In the genomic region with DNA sequence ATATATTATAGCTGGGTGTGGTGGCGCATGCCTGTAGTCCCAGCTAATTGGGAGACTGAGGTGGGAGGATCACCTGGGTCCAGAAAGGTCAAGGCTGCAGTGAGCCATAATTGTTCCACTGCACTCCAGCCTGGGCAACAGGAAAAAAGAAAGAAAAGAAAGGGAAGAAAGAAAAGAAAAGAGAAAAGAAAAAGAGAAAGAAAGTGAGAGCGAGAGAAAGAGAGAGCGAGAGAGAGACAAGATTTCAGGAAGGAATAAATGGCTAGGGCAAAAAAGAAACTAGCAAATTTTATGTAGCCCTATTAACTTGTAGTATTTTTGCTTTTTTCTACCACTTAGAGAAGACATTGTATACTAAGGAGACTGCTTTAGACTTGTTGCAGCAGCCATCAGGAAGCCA, we compare ENCODE assay signal across 36 cellular contexts. TPM values are rescaled to one million over a fixed set of nuclear protein-coding genes. Genes with fewer than 3 reads are reported as not detected.
"Had no signal": no experiment of that assay in that cellular context is flagged by ENCODE, and none has a peak within 500 bp of the region (broad histone marks: within the 10 kb centered on the region; RNA-seq: fewer than 3 reads in every experiment).

No MANE protein-coding gene starts in this region.

- FAIRE-seq: islet of Langerhans, kidney, urothelium cell line had no signal

- H3K4me3 Mint-ChIP-seq: nephron; neural progenitor cell; stimulated activated memory B cell treated with anti-CD40 and anti-IgM and Interleukin-4, amounts not matched to agents 10 μg/mL and 1 μg/mL and 100 μg/mL, for 72 hours; stimulated activated naive CD8-positive, alpha-beta T cell treated with anti-CD3 and anti-CD28 coated beads, Interleukin-15, amount 100 ng/mL, for 72 hours had no signal

- H3K4me1 ChIP-seq: parathyroid adenoma had no signal

- H3K27ac Mint-ChIP-seq: immature natural killer cell; nephron; neural progenitor cell; stimulated activated memory B cell treated with anti-CD40 and anti-IgM and Interleukin-4, amounts not matched to agents 10 μg/mL and 1 μg/mL and 100 μg/mL, for 72 hours had no signal

- H3K4me3 ChIP-seq: left lung, lower lobe of right lung, neural progenitor cell, right atrium auricular region, right lobe of liver, smooth muscle cell, transverse colon, upper lobe of left lung had no signal

- H3K27ac ChIP-seq: left lung, lower lobe of right lung, neural progenitor cell, neutrophil, parathyroid adenoma, right atrium auricular region, right lobe of liver, transverse colon, upper lobe of left lung had no signal

- H3K9me3 Mint-ChIP-seq: immature natural killer cell; naive thymus-derived CD8-positive, alpha-beta T cell; nephron; neural progenitor cell; stimulated activated memory B cell treated with anti-CD40 and anti-IgM and Interleukin-4, amounts not matched to agents 10 μg/mL and 1 μg/mL and 100 μg/mL, for 72 hours; stimulated activated naive CD8-positive, alpha-beta T cell treated with anti-CD3 and anti-CD28 coated beads, Interleukin-15, amount 100 ng/mL, for 72 hours had no signal

- DNase-seq: hypothalamus; immature natural killer cell; kidney; left colon; left lung; lower lobe of right lung; mammary epithelial cell; mesenchymal stem cell; naive thymus-derived CD8-positive, alpha-beta T cell; occipital lobe; right lobe of liver; stimulated activated CD4-positive, alpha-beta T cell treated with anti-CD3 and anti-CD28 coated beads, Interleukin-1b, Interleukin-23, amount 100 ng/mL, for 48 hours; stimulated activated CD4-positive, alpha-beta T cell treated with anti-CD3 and anti-CD28 coated beads, Interleukin-2, amount 100 ng/mL, for 48 hours; stimulated activated CD4-positive, alpha-beta T cell treated with anti-CD3 and anti-CD28 coated beads, Interleukin-4, amount 100 ng/mL, for 4 hours; stimulated activated CD8-positive, alpha-beta memory T cell treated with anti-CD3 and anti-CD28 coated beads, Interleukin-4, amount 100 ng/mL, for 48 hours; stimulated activated naive CD4-positive, alpha-beta T cell treated with Interleukin-2 at 50 U/mL for 16 hours; stimulated activated naive CD8-positive, alpha-beta T cell treated with anti-CD3 and anti-CD28 coated beads, Interleukin-15, amount 100 ng/mL, for 72 hours; substantia nigra; transverse colon; upper lobe of left lung had no signal

- H3K79me2 ChIP-seq: parathyroid adenoma had no signal

- ATAC-seq: left colon; left lung; lower lobe of right lung; naive thymus-derived CD8-positive, alpha-beta T cell; right lobe of liver; stimulated activated memory B cell treated with anti-CD40 and anti-IgM and Interleukin-4, amounts not matched to agents 10 μg/mL and 1 μg/mL and 100 μg/mL, for 72 hours; stimulated activated naive CD8-positive, alpha-beta T cell treated with anti-CD3 and anti-CD28 coated beads, Interleukin-15, amount 100 ng/mL, for 72 hours had no signal

- H3K27me3 ChIP-seq: left lung, neural progenitor cell, neutrophil, right atrium auricular region, right lobe of liver, transverse colon, upper lobe of left lung had no signal

- H3K9me3 ChIP-seq: left lung, lower lobe of right lung, neutrophil, right atrium auricular region, right lobe of liver, transverse colon, upper lobe of left lung had no signal

- H3K4me2 ChIP-seq: neural progenitor cell, smooth muscle cell had no signal

- H2AFZ ChIP-seq: neural progenitor cell, parathyroid adenoma had no signal

- H3K27me3 Mint-ChIP-seq: naive thymus-derived CD8-positive, alpha-beta T cell; stimulated activated memory B cell treated with anti-CD40 and anti-IgM and Interleukin-4, amounts not matched to agents 10 μg/mL and 1 μg/mL and 100 μg/mL, for 72 hours; stimulated activated naive CD8-positive, alpha-beta T cell treated with anti-CD3 and anti-CD28 coated beads, Interleukin-15, amount 100 ng/mL, for 72 hours had no signal

- H3K4me1 Mint-ChIP-seq: nephron; neural progenitor cell; stimulated activated memory B cell treated with anti-CD40 and anti-IgM and Interleukin-4, amounts not matched to agents 10 μg/mL and 1 μg/mL and 100 μg/mL, for 72 hours had no signal

- H3K9ac ChIP-seq: neural progenitor cell, parathyroid adenoma had no signal

RNA-seq across cellular contexts. Expression of a gene that starts 15.0 kb away (rescaled TPM):
- total RNA-seq: liver; mammary epithelial cell; mucosa of gallbladder; naive thymus-derived CD8-positive, alpha-beta T cell; occipital lobe; osteocyte; posterior vena cava; pulmonary artery endothelial cell; renal cortical epithelial cell; right atrium auricular region; smooth muscle cell; temporal lobe had no signal
